8 cellular contexts compared by ENCODE assay signal in genomic region chr21:33541756-33542639, GRCh38. TPM values are rescaled to one million over a fixed set of nuclear protein-coding genes. Genes with fewer than 3 reads are reported as not detected.
A peak's percentile ranks its signal among the peaks of the same experiment; 100 is the strongest.
DNase-seq lines count a peak whose midpoint lies in the region; ATAC-seq and TF ChIP-seq lines count a peak whose summit lies in the region.

Gene GART, minus strand, starts transcription at chr21:33542117. Its CDS starts 2,802 bp downstream, at chr21:33539315.

- TF ChIP-seq RAD21 in Ishikawa (IDR thresholded peaks at IDR 0.05; ENCODE audit: low read depth): no peak

- peaks cover 22 to 54% (median 52%) of the 10 kb centered on the region in 4 donors for H3K4me1 Mint-ChIP-seq in naive thymus-derived CD8-positive, alpha-beta T cell

- peaks cover 0 to 2% (median 0%) of the 10 kb centered on the region in 5 donors for H3K27me3 Mint-ChIP-seq in naive thymus-derived CD8-positive, alpha-beta T cell

- POLR2A ChIA-PET in naive thymus-derived CD8-positive, alpha-beta T cell (lab: Charles Lee): interaction anchor here (0.6 to 4.3 kb wide), 18 partner anchors 9 to 771 kb away, joined by 3 to 82 read pairs (median 3); partner anchors contain the start of genes DNAJC28, DONSON, IFNAR1 and PAXBP1

- peak within 1 kb of the TSS; percentile 92 to 100 (median 99) for H3K4me3 Mint-ChIP-seq in naive thymus-derived CD8-positive, alpha-beta T cell

- H3K36me3 Mint-ChIP-seq in naive thymus-derived CD8-positive, alpha-beta T cell: peaks cover 13 to 35% (median 18%) of the 10 kb centered on the region in 3 donors

- TF ChIP-seq EP300 in Ishikawa (IDR thresholded peaks at IDR 0.05; ENCODE audit: borderline replicate concordance): 0 out of 2 replicates have a peak, but pooled peaks have one; percentile 19

- H3K27ac Mint-ChIP-seq in naive thymus-derived CD8-positive, alpha-beta T cell: peak within 1 kb of the TSS; percentile 99 to 100 (median 100)

- H3K9me3 Mint-ChIP-seq in naive thymus-derived CD8-positive, alpha-beta T cell: no peaks in the 10 kb centered on the region

- ATAC-seq in GM21619 (IDR thresholded peaks at IDR 0.05; ENCODE audit: unreplicated experiment): peak; percentile 47
- ATAC-seq in naive thymus-derived CD8-positive, alpha-beta T cell: peak; percentile 55 to 59

- DNase-seq in DMS79 (lab: John Stamatoyannopoulos, UW): peak; percentile 75
- DNase-seq in RKO (ENCODE audit: low spot score): peak; percentile 87
- DNase-seq in activated T-helper 1 cell treated with Interleukin-2 at 50 U/mL for 16 hours (ENCODE audit: low read depth): peak; percentile 74
- peak; percentile 79 for DNase-seq in fibroblast of gingiva (ENCODE audit: low read depth)
- DNase-seq in naive thymus-derived CD8-positive, alpha-beta T cell: peak; percentile 72 to 89 (median 80)
- peak; percentile 77 to 91 (median 83) for DNase-seq in stimulated activated naive CD4-positive, alpha-beta T cell (lab: John Stamatoyannopoulos, UW)

TF ChIP-seq in Ishikawa, 13 proteins besides CTCF, POLR2A, EP300 and RAD21:
- TF ChIP-seq ZBTB7A (IDR thresholded peaks at IDR 0.05; ENCODE audit: low read depth): 0 out of 2 replicates have a peak, but pooled peaks have one; percentile 41
- TF ChIP-seq TAF1 (IDR thresholded peaks at IDR 0.05; ENCODE audit: low read depth): peak; percentile 71
- TF ChIP-seq YY1 (IDR thresholded peaks at IDR 0.05; ENCODE audit: low read depth): peak; percentile 31; the same call in 1 of the 2 replicates
- TF ChIP-seq TCF12 (IDR thresholded peaks at IDR 0.05; ENCODE audit: low read depth): peak; percentile 59; the same call in 1 of the 2 replicates
- TF ChIP-seq MAX (IDR thresholded peaks at IDR 0.05): peak; percentile 91
- TF ChIP-seq USF1 (IDR thresholded peaks at IDR 0.05): no peak; the same call in 1 of the 2 replicates

RNA-seq across cellular contexts. Expression of gene GART, which starts in this region (rescaled TPM):
- total RNA-seq in naive thymus-derived CD8-positive, alpha-beta T cell: 10 to 100 TPM; 91.6 to 91.8 TPM
- polyA plus RNA-seq in naive thymus-derived CD8-positive, alpha-beta T cell: 10 to 100 TPM; 40.2 to 54.4 (median 43.8) TPM

Comparison
In these comparisons a context has a peak if more than half of its experiments do, and no peak if none do; other contexts are left out.
1. Peak in every context shown above with its lines: DNase-seq and ATAC-seq.